Comparison of ENCODE assay signal across 27 cellular contexts in genomic region chr9:113298311-113298710, GRCh38. TPM values are rescaled to one million over a fixed set of nuclear protein-coding genes. Genes with fewer than 3 reads are reported as not detected.
"Had no signal": no experiment of that assay in that cellular context is flagged by ENCODE, and none has a peak within 500 bp of the region (broad histone marks: within the 10 kb centered on the region; RNA-seq: fewer than 3 reads in every experiment).

No MANE protein-coding gene starts in this region.

- H3K27me3 ChIP-seq: pancreas, sigmoid colon, spleen, suprapubic skin, upper lobe of right lung had no signal

- H3K27ac ChIP-seq: left ventricle myocardium inferior, pancreas, psoas muscle, sigmoid colon, spleen, suprapubic skin, thoracic aorta, tibial artery, upper lobe of right lung had no signal

- H3K4me3 ChIP-seq: left ventricle myocardium inferior, lung, mucosa of descending colon, pancreas, psoas muscle, sigmoid colon, spleen, suprapubic skin, thoracic aorta, tibial artery, upper lobe of right lung had no signal

- H3K9me3 ChIP-seq: left ventricle myocardium inferior, mucosa of descending colon, pancreas, psoas muscle, sigmoid colon, spleen, suprapubic skin, thoracic aorta, tibial artery, upper lobe of right lung had no signal

- H3K4me1 ChIP-seq: left ventricle myocardium inferior, pancreas, psoas muscle, sigmoid colon, suprapubic skin, tibial artery, upper lobe of right lung had no signal

- DNase-seq: islet precursor cell; left ventricle myocardium inferior; midbrain; mucosa of descending colon; naive thymus-derived CD4-positive, alpha-beta T cell; nucleus accumbens; posterior cingulate gyrus; psoas muscle; sigmoid colon; spleen; stimulated activated CD4-positive, alpha-beta T cell treated with anti-CD3 and anti-CD28 coated beads, Interleukin-4, amount 100 ng/mL, for 24 hours; stimulated activated naive CD4-positive, alpha-beta T cell; tibial artery; trophoblast cell; upper lobe of right lung had no signal

- H3K36me3 ChIP-seq: pancreas, thoracic aorta had no signal

- ATAC-seq: mucosa of descending colon; naive thymus-derived CD4-positive, alpha-beta T cell; natural killer cell treated with Interleukin-12 subunit alpha and Interleukin-12 subunit beta and Interleukin-15 and Interleukin-18, amount 100 ng/mL, for 72 hours; psoas muscle; stimulated activated effector memory CD8-positive, alpha-beta T cell treated with anti-CD3 and anti-CD28 coated beads, Interleukin-12 subunit alpha, Interleukin-12 subunit beta, amount 100 ng/mL, for 72 hours had no signal

RNA-seq across cellular contexts. Expression of gene RNF183, which starts 4.9 kb away (rescaled TPM):
- total RNA-seq: kidney epithelial cell; left ventricle myocardium inferior; mesenteric fat pad; myocyte; naive thymus-derived CD4-positive, alpha-beta T cell; natural killer cell treated with Interleukin-12 subunit alpha and Interleukin-12 subunit beta and Interleukin-15 and Interleukin-18, amount 100 ng/mL, for 72 hours; osteoblast; psoas muscle; sigmoid colon; subcutaneous adipose tissue; thoracic aorta; upper lobe of right lung had no signal
- polyA plus RNA-seq: naive thymus-derived CD4-positive, alpha-beta T cell; neural cell had no signal

RNA-seq across cellular contexts. Expression of gene BSPRY, which starts 51.0 kb away (rescaled TPM):
- total RNA-seq: myocyte, osteoblast, psoas muscle had no signal
- polyA plus RNA-seq: neural cell had no signal
